In genomic region chr16:11783319-11784047, GRCh38 we compare ENCODE assay signal across 8 cellular contexts. TPM values are rescaled to one million over a fixed set of nuclear protein-coding genes. Genes with fewer than 3 reads are reported as not detected.
DNase-seq lines count a peak whose midpoint lies in the region; ATAC-seq and TF ChIP-seq lines count a peak whose summit lies in the region.

No MANE protein-coding gene starts in this region.

- H3K9me3 ChIP-seq in WERI-Rb-1 (ENCODE audit: severe bottlenecking): no peaks in the 10 kb centered on the region
- no peaks in the 10 kb centered on the region for H3K9me3 ChIP-seq in duodenal mucosa (ENCODE audit: control insufficient read depth in 1 of 2, low read length in 2 of 2)

- no peak for DNase-seq in Right ventricle myocardium inferior (ENCODE audit: missing footprints)
- DNase-seq in cardiac septum (ENCODE audit: low spot score): no peak
- no peak for DNase-seq in WERI-Rb-1
- no peak for DNase-seq in neural crest cell (ENCODE audit: low read depth, low spot score)
- DNase-seq in ureter (ENCODE audit: low spot score): no peak
- DNase-seq in SK-N-DZ (ENCODE audit: low spot score): no peak

- intact Hi-C loops in Right ventricle myocardium inferior (cut with DNase I): loop anchor here (5.0 kb wide), 1 partner anchor 41 kb away; the partner anchor contains the start of gene TXNDC11
- intact Hi-C loops in cardiac septum (cut with DNase I): no loop called here

- TF ChIP-seq CTCF in WERI-Rb-1 (IDR thresholded peaks at IDR 0.05; ENCODE audit: low read depth, low read length): no peak
- no peak for TF ChIP-seq CTCF in neural crest cell (conservative IDR thresholded peaks at IDR 0.05)

- H3K4me3 Mint-ChIP-seq in neural crest cell: no peak overlapping the region

- H3K27ac Mint-ChIP-seq in neural crest cell (ENCODE audit: unreplicated experiment): peak overlapping the region; percentile 94

- H3K27me3 ChIP-seq in WERI-Rb-1 (ENCODE audit: insufficient read depth, low read depth, severe bottlenecking) (no peaks in the 10 kb centered on the region), duodenal mucosa (ENCODE audit: control insufficient read depth in 1 of 2, insufficient read depth in 2 of 2, low read length in 2 of 2) (no peaks in the 10 kb centered on the region)

- H3K36me3 Mint-ChIP-seq in neural crest cell (ENCODE audit: low read depth): peaks cover 2% of the 10 kb centered on the region

- H3K4me1 ChIP-seq in duodenal mucosa (ENCODE audit: control insufficient read depth in 1 of 2, insufficient read depth in 2 of 2, low read length in 2 of 2): peaks cover 35 to 49% of the 10 kb centered on the region in 2 donors

- H3K27ac ChIP-seq in WERI-Rb-1 (peak overlapping the region; percentile 46), duodenal mucosa (ENCODE audit: low read depth, low read length) (peak overlapping the region; percentile 84)

- no peaks in the 10 kb centered on the region for H3K27me3 Mint-ChIP-seq in neural crest cell (ENCODE audit: low read depth)

- no peaks in the 10 kb centered on the region for H3K9me3 Mint-ChIP-seq in neural crest cell

- H3K36me3 ChIP-seq in WERI-Rb-1 (peaks cover 40% of the 10 kb centered on the region), duodenal mucosa (ENCODE audit: control insufficient read depth in 1 of 2, insufficient read depth in 2 of 2, low read length in 2 of 2) (peaks cover 0 to 5% of the 10 kb centered on the region in 2 donors)

- H3K9ac ChIP-seq in duodenal mucosa (ENCODE audit: low read depth in 1 of 2, low read length in 2 of 2): peak overlapping the region; percentile 40 to 61

- H3K4me3 ChIP-seq in WERI-Rb-1 (ENCODE audit: low read depth, low read length) (no peak overlapping the region), duodenal mucosa (ENCODE audit: low read depth in 1 of 2, low read length in 2 of 2) (peak overlapping the region; percentile 38 to 40)

- ATAC-seq in Right ventricle myocardium inferior (peak; percentile 51), HG03108 (IDR thresholded peaks at IDR 0.05; ENCODE audit: unreplicated experiment) (peak; percentile 42)

- H3K4me1 Mint-ChIP-seq in neural crest cell: peaks cover 50% of the 10 kb centered on the region

RNA-seq across cellular contexts. Expression of gene ZC3H7A, which starts 13.6 kb away (rescaled TPM):
- 22.6 TPM for total RNA-seq in Right ventricle myocardium inferior
- 33.4 TPM for total RNA-seq in cardiac septum
- 66.5 and 74.6 TPM in 2 replicates for total RNA-seq in neural crest cell
- 64.1 TPM for total RNA-seq in ureter
- 46.3 and 47.8 TPM in 2 replicates for polyA plus RNA-seq in SK-N-DZ (2014; cell fraction: cytosol; rRNA removed)
- 112 and 113 TPM in 2 replicates for polyA plus RNA-seq in SK-N-DZ (2014; cell fraction: nucleus; rRNA removed)

RNA-seq across cellular contexts. Expression of gene TXNDC11, which starts 40.8 kb away (rescaled TPM):
- total RNA-seq in Right ventricle myocardium inferior (20.3 TPM), cardiac septum (27.0 TPM), neural crest cell (16.9 and 18.5 TPM in 2 replicates), ureter (49.9 TPM)
- 14.1 and 17.7 TPM in 2 replicates for polyA plus RNA-seq in SK-N-DZ (2014; cell fraction: cytosol; rRNA removed)
- polyA plus RNA-seq in SK-N-DZ (2014; cell fraction: nucleus; rRNA removed): 12.7 and 12.9 TPM in 2 replicates
